In genomic region chr14:68359862-68360552, GRCh38 we compare ENCODE assay signal across 8 cellular contexts.
DNase-seq lines count a peak whose midpoint lies in the region; ATAC-seq and TF ChIP-seq lines count a peak whose summit lies in the region.

No MANE protein-coding gene starts in this region.

- no peak overlapping the region for H3K4me3 Mint-ChIP-seq in activated CD4-positive, alpha-beta memory T cell treated with anti-CD3 and anti-CD28 coated beads for 36 hours
- no peak overlapping the region for H3K4me3 Mint-ChIP-seq in activated CD4-positive, alpha-beta memory T cell treated with anti-CD3 and anti-CD28 coated beads, Interleukin-2, amount 10 ng/mL, durations not matched to agents 7 days and 5 days
- peak overlapping the region; percentile 60 for H3K4me3 Mint-ChIP-seq in type B pancreatic cell

- no peak overlapping the region for H2BK15ac ChIP-seq in mesendoderm (replicated peaks; ENCODE audit: low read depth)

- H3K4me3 ChIP-seq in mesendoderm (ENCODE audit: low read length) = no peak overlapping the region

- H3K36me3 Mint-ChIP-seq in activated CD4-positive, alpha-beta memory T cell treated with anti-CD3 and anti-CD28 coated beads for 36 hours = no peaks in the 10 kb centered on the region
- H3K36me3 Mint-ChIP-seq in activated CD4-positive, alpha-beta memory T cell treated with anti-CD3 and anti-CD28 coated beads, Interleukin-2, amount 10 ng/mL, durations not matched to agents 7 days and 5 days (ENCODE audit: low read depth) = no peaks in the 10 kb centered on the region
- H3K36me3 Mint-ChIP-seq in type B pancreatic cell = peaks cover 24% of the 10 kb centered on the region

- H3K27ac ChIP-seq in cingulate gyrus (ENCODE audit: low read depth, low read length) = peak overlapping the region; percentile 96
- H3K27ac ChIP-seq in mesendoderm (ENCODE audit: low read depth, low read length) = no peak overlapping the region

- no peak overlapping the region for H2AK5ac ChIP-seq in mesendoderm (ENCODE audit: low read length)

- H3K56ac ChIP-seq in mesendoderm (ENCODE audit: low read length) = peak overlapping the region; percentile 22

- intact Hi-C loops in activated CD4-positive, alpha-beta memory T cell treated with anti-CD3 and anti-CD28 coated beads for 36 hours (cut with micrococcal nuclease) = no loop called here

- TF ChIP-seq CTCF in type B pancreatic cell (conservative IDR thresholded peaks at IDR 0.05) = no peak

- no CpG with 5 or more reads among the region's 7 CpGs for WGBS in mesendoderm (ENCODE audit: extremely low coverage, insufficient coverage, low lambda C conversion rate)

- H3K4me1 Mint-ChIP-seq in activated CD4-positive, alpha-beta memory T cell treated with anti-CD3 and anti-CD28 coated beads for 36 hours (ENCODE audit: low read depth) = peaks cover 21% of the 10 kb centered on the region
- H3K4me1 Mint-ChIP-seq in activated CD4-positive, alpha-beta memory T cell treated with anti-CD3 and anti-CD28 coated beads, Interleukin-2, amount 10 ng/mL, durations not matched to agents 7 days and 5 days = peaks cover 3% of the 10 kb centered on the region
- peaks cover 48% of the 10 kb centered on the region for H3K4me1 Mint-ChIP-seq in type B pancreatic cell (ENCODE audit: unreplicated experiment)

- H3K4me1 ChIP-seq in mesendoderm (ENCODE audit: control insufficient read depth, low read depth, low read length) = no peaks in the 10 kb centered on the region

- H3K9ac ChIP-seq in mesendoderm (ENCODE audit: low read length) = no peak overlapping the region

- H3K79me1 ChIP-seq in mesendoderm (ENCODE audit: low read length) = no peaks in the 10 kb centered on the region

- H3K4ac ChIP-seq in mesendoderm (ENCODE audit: low read depth, low read length) = no peak overlapping the region

- CTCF ChIA-PET in activated CD4-positive, alpha-beta memory T cell treated with anti-CD3 and anti-CD28 coated beads for 36 hours (lab: Charles Lee) = interaction anchor here (0.5 to 1.0 kb wide), 2 partner anchors 97 to 112 kb away, joined by 3 read pairs; no protein-coding TSS in a partner anchor
- CTCF ChIA-PET in activated CD4-positive, alpha-beta memory T cell treated with anti-CD3 and anti-CD28 coated beads, Interleukin-2, amount 10 ng/mL, durations not matched to agents 7 days and 5 days (lab: Charles Lee) = no interaction called here

- no peaks in the 10 kb centered on the region for H3K27me3 Mint-ChIP-seq in activated CD4-positive, alpha-beta memory T cell treated with anti-CD3 and anti-CD28 coated beads for 36 hours
- no peaks in the 10 kb centered on the region for H3K27me3 Mint-ChIP-seq in activated CD4-positive, alpha-beta memory T cell treated with anti-CD3 and anti-CD28 coated beads, Interleukin-2, amount 10 ng/mL, durations not matched to agents 7 days and 5 days
- no peaks in the 10 kb centered on the region for H3K27me3 Mint-ChIP-seq in type B pancreatic cell

- no peaks in the 10 kb centered on the region for H3K27me3 ChIP-seq in mesendoderm (ENCODE audit: insufficient read depth, low read length, poor library complexity)

- no peak overlapping the region for H3K27ac Mint-ChIP-seq in activated CD4-positive, alpha-beta memory T cell treated with anti-CD3 and anti-CD28 coated beads for 36 hours
- no peak overlapping the region for H3K27ac Mint-ChIP-seq in activated CD4-positive, alpha-beta memory T cell treated with anti-CD3 and anti-CD28 coated beads, Interleukin-2, amount 10 ng/mL, durations not matched to agents 7 days and 5 days
- peak overlapping the region; percentile 92 for H3K27ac Mint-ChIP-seq in type B pancreatic cell

- POLR2A ChIA-PET in activated CD4-positive, alpha-beta memory T cell treated with anti-CD3 and anti-CD28 coated beads for 36 hours (lab: Charles Lee) = no interaction called here
- POLR2A ChIA-PET in activated CD4-positive, alpha-beta memory T cell treated with anti-CD3 and anti-CD28 coated beads, Interleukin-2, amount 10 ng/mL, durations not matched to agents 7 days and 5 days (lab: Charles Lee) = no interaction called here

- H3K36me3 ChIP-seq in mesendoderm (ENCODE audit: control insufficient read depth, insufficient read depth, low read length) = no peaks in the 10 kb centered on the region

- no peaks in the 10 kb centered on the region for H3K9me3 Mint-ChIP-seq in activated CD4-positive, alpha-beta memory T cell treated with anti-CD3 and anti-CD28 coated beads for 36 hours
- peaks cover 2% of the 10 kb centered on the region for H3K9me3 Mint-ChIP-seq in activated CD4-positive, alpha-beta memory T cell treated with anti-CD3 and anti-CD28 coated beads, Interleukin-2, amount 10 ng/mL, durations not matched to agents 7 days and 5 days
- peaks cover 15% of the 10 kb centered on the region for H3K9me3 Mint-ChIP-seq in type B pancreatic cell

- no peak overlapping the region for H4K5ac ChIP-seq in mesendoderm (ENCODE audit: low read length)

- ATAC-seq in HG03095 (IDR thresholded peaks at IDR 0.05; ENCODE audit: unreplicated experiment) = no peak

- H3K23ac ChIP-seq in mesendoderm (ENCODE audit: low read length) = no peak overlapping the region

- no peak overlapping the region for H2BK5ac ChIP-seq in mesendoderm (ENCODE audit: low read length)

- DNase-seq in activated CD4-positive, alpha-beta memory T cell treated with anti-CD3 and anti-CD28 coated beads for 36 hours = peak; percentile 35
- DNase-seq in activated CD4-positive, alpha-beta memory T cell treated with anti-CD3 and anti-CD28 coated beads, Interleukin-2, amount 10 ng/mL, durations not matched to agents 7 days and 5 days = no peak
- DNase-seq in mesendoderm (peak; percentile 62), type B pancreatic cell (ENCODE audit: extremely low spot score, unreplicated experiment) (no peak), NCI-H128 (lab: John Stamatoyannopoulos, UW; ENCODE audit: unreplicated experiment) (no peak), inferior parietal cortex (ENCODE audit: extremely low spot score) (no peak)

- H3K4me2 ChIP-seq in mesendoderm (ENCODE audit: low read length) = no peak overlapping the region

- no peak overlapping the region for H2BK120ac ChIP-seq in mesendoderm (ENCODE audit: low read depth, low read length)

- H3K79me2 ChIP-seq in mesendoderm (ENCODE audit: control insufficient read depth, insufficient read depth, low read length) = no peaks in the 10 kb centered on the region

- no peak overlapping the region for H4K8ac ChIP-seq in mesendoderm (ENCODE audit: low read depth, low read length)

- no peak overlapping the region for H3K18ac ChIP-seq in mesendoderm (ENCODE audit: low read length)

Comparison
In these comparisons a context has a peak if more than half of its experiments do, and no peak if none do; other contexts are left out.
1. DNase-seq: peak in activated CD4-positive, alpha-beta memory T cell treated with anti-CD3 and anti-CD28 coated beads for 36 hours (single experiment) and mesendoderm (single experiment); none in activated CD4-positive, alpha-beta memory T cell treated with anti-CD3 and anti-CD28 coated beads, Interleukin-2, amount 10 ng/mL, durations not matched to agents 7 days and 5 days (single experiment), type B pancreatic cell (single experiment), NCI-H128 (single experiment) and inferior parietal cortex (single experiment).